ENCODE assay signal across 8 cellular contexts in genomic region chr14:66508846-66509621, GRCh38. TPM values are rescaled to one million over a fixed set of nuclear protein-coding genes. Genes with fewer than 3 reads are reported as not detected.
A peak's percentile ranks its signal among the peaks of the same experiment; 100 is the strongest.
DNase-seq lines count a peak whose midpoint lies in the region; ATAC-seq, FAIRE-seq and TF ChIP-seq lines count a peak whose summit lies in the region.

No MANE protein-coding gene starts in this region.

- peak; percentile 33 to 43 for ATAC-seq in A549
- peak; percentile 23 for ATAC-seq in GM18517 (IDR thresholded peaks at IDR 0.05; ENCODE audit: unreplicated experiment)
- peak; percentile 19 for ATAC-seq in T-helper 17 cell

- no peak for TF ChIP-seq RAD21 in A549 (conservative IDR thresholded peaks at IDR 0.05 in 1 of 2, IDR thresholded peaks at IDR 0.05 in 1 of 2)

- no peak for TF ChIP-seq POLR2A in A549 (IDR thresholded peaks at IDR 0.05; ENCODE audit: low read length)

- TF ChIP-seq EP300 in A549 (IDR thresholded peaks at IDR 0.05) = no peak

- no peaks in the 10 kb centered on the region for H3K36me3 Mint-ChIP-seq in T-helper 17 cell (ENCODE audit: low read depth)

- WGBS in A549 (ENCODE audit: missing lambda C conversion rate) = 1% methylated on average over 33 of the region's 57 CpGs
- no CpG with 5 or more reads among the region's 57 CpGs for WGBS in iPS DF 6.9 (ENCODE audit: insufficient coverage, insufficient read length)

- peaks cover 11% of the 10 kb centered on the region; the same call in 2 of the 3 replicates for H3K4me1 ChIP-seq in A549
- H3K4me1 ChIP-seq in iPS DF 6.9 (ENCODE audit: control insufficient read depth, insufficient read depth, low read length) = no peaks in the 10 kb centered on the region

- FAIRE-seq in A549 (lab: Jason Lieb, UNC) = no peak

- POLR2A ChIA-PET in A549 (lab: Yijun Ruan, JAX) = interaction anchor here (1.3 to 2.3 kb wide), 4 partner anchors 12 to 851 kb away, joined by 6 to 11 read pairs (median 7); partner anchors contain the start of genes ATP6V1D, EIF2S1 and PALS1

- H3K27ac ChIP-seq in A549 = peak overlapping the region; percentile 70 to 94
- no peak overlapping the region for H3K27ac ChIP-seq in iPS DF 6.9 (ENCODE audit: low read length)

- H3K9me3 ChIP-seq in A549 (no peaks in the 10 kb centered on the region), T-helper 17 cell (ENCODE audit: control insufficient read depth, low read length, poor library complexity, severe bottlenecking) (no peaks in the 10 kb centered on the region), iPS DF 6.9 (ENCODE audit: control insufficient read depth, insufficient read depth, low read length) (no peaks in the 10 kb centered on the region)

- peaks cover 1% of the 10 kb centered on the region; the same call in 1 of the 2 replicates for H3K27me3 ChIP-seq in iPS DF 6.9 (ENCODE audit: control insufficient read depth, insufficient read depth, low read length)

- H3K36me3 ChIP-seq in iPS DF 6.9 (ENCODE audit: control insufficient read depth, insufficient read depth, low read length) = no peaks in the 10 kb centered on the region

- peak overlapping the region; percentile 76 for H3K4me3 ChIP-seq in A549
- H3K4me3 ChIP-seq in astrocyte of the spinal cord (ENCODE audit: low read depth, low read length) = peak overlapping the region; percentile 86
- H3K4me3 ChIP-seq in iPS DF 6.9 (ENCODE audit: low read length) = peak overlapping the region; percentile 83

- peak; percentile 13 to 20 for DNase-seq in A549 (ENCODE audit: low read depth in 1 of 2, low spot score in 1 of 2)
- DNase-seq in HK-2 (ENCODE audit: unreplicated experiment) = peak; percentile 46
- DNase-seq in T-helper 17 cell = peak; percentile 19 to 26 (median 25)
- DNase-seq in astrocyte of the spinal cord (ENCODE audit: low read depth, low spot score) = peak; percentile 25
- no peak for DNase-seq in iPS DF 6.9 (ENCODE audit: low read depth, low spot score)
- DNase-seq in retina = peak; percentile 84
- no peak for DNase-seq in dedifferentiated amniotic fluid mesenchymal stem cell (ENCODE audit: extremely low spot score)

- H3K4me2 ChIP-seq in A549 = peak overlapping the region; percentile 95

- TF ChIP-seq CTCF in A549 (IDR thresholded peaks at IDR 0.05) (no peak), astrocyte of the spinal cord (IDR thresholded peaks at IDR 0.05; ENCODE audit: low read depth, low read length) (no peak)

- peak overlapping the region; percentile 87 for H3K27ac Mint-ChIP-seq in T-helper 17 cell

- in situ Hi-C loops in astrocyte of the spinal cord (cut with HindIII; ENCODE audit: low sequenced_read_pairs) = no loop called here

- peaks cover 20% of the 10 kb centered on the region for H3K4me1 Mint-ChIP-seq in T-helper 17 cell

- CTCF ChIA-PET in A549 (lab: Yijun Ruan, JAX) = interaction anchor here (0.6 to 2.1 kb wide), 5 partner anchors 10 to 131 kb away, joined by 3 to 12 read pairs (median 3); no protein-coding TSS in a partner anchor

- peak overlapping the region; percentile 97 for H3K4me3 Mint-ChIP-seq in T-helper 17 cell

- H3K27me3 Mint-ChIP-seq in T-helper 17 cell = no peaks in the 10 kb centered on the region

TF ChIP-seq in A549, 52 proteins besides CTCF, POLR2A, EP300 and RAD21:
- TF ChIP-seq RNF2 (IDR thresholded peaks at IDR 0.05; ENCODE audit: borderline replicate concordance, low read depth) (peak; percentile 68; the same call in 1 of the 2 replicates), HES2 (IDR thresholded peaks at IDR 0.05) (no peak), TFCP2L1 (CRISPR knock-in tag; IDR thresholded peaks at IDR 0.05) (no peak), CBX8 (IDR thresholded peaks at IDR 0.05) (peak; percentile 26; the same call in 1 of the 2 replicates)

RNA-seq across cellular contexts. Expression of gene GPHN, which starts 1.1 kb away (rescaled TPM):
- 15.5 and 17.6 TPM in 2 replicates for polyA plus RNA-seq in A549 (2011; rRNA removed)
- polyA plus RNA-seq in A549 (2012; cell fraction: cytosol; rRNA removed) = 7.9 and 9.7 TPM in 2 replicates
- 9.4 and 10.4 TPM in 2 replicates for polyA plus RNA-seq in A549 (2012; cell fraction: nucleus; rRNA removed)
- 12.7 to 16.3 TPM (median 12.8 TPM) in 3 replicates for polyA plus RNA-seq in A549 (2017; fragmentation: RNase III; extraction: RNeasy Plus Mini Kit Qiagen cat#74134 plus additional on column Dnase treatment)
- polyA minus RNA-seq in A549 (2011; rRNA and poly(A)+ RNA removed) = 28.8 and 34.9 TPM in 2 replicates
- 10 to 100 TPM; 23.1 to 24.4 TPM for total RNA-seq in T-helper 17 cell

RNA-seq across cellular contexts. Expression of gene CCDC196, which starts 22.9 kb away (rescaled TPM):
- polyA plus RNA-seq in A549 (2011; rRNA removed) = not detected in 2 replicates
- not detected in 2 replicates for polyA plus RNA-seq in A549 (2012; cell fraction: cytosol; rRNA removed)
- polyA plus RNA-seq in A549 (2012; cell fraction: nucleus; rRNA removed) = not detected in 2 replicates
- not detected in 3 replicates for polyA plus RNA-seq in A549 (2017; fragmentation: RNase III; extraction: RNeasy Plus Mini Kit Qiagen cat#74134 plus additional on column Dnase treatment)
- not detected in 2 replicates for polyA minus RNA-seq in A549 (2011; rRNA and poly(A)+ RNA removed)
- total RNA-seq in T-helper 17 cell = not detected

Comparison
In these comparisons a context has a peak if more than half of its experiments do, and no peak if none do; other contexts are left out.
1. DNase-seq: peak in A549 (2 of 2), HK-2 (single experiment), T-helper 17 cell (3 of 3), astrocyte of the spinal cord (single experiment) and retina (single experiment); none in iPS DF 6.9 (single experiment) and dedifferentiated amniotic fluid mesenchymal stem cell (single experiment).
2. Peak in every context shown above with its lines, with median percentiles within 50 percentile points of each other: ATAC-seq and H3K4me3 ChIP-seq.